1 cellular context compared by ENCODE assay signal in genomic region chr1:197173571-197174482, GRCh38.
A peak's percentile ranks its signal among the peaks of the same experiment; 100 is the strongest.
TF ChIP-seq lines count a peak whose summit lies in the region.

No MANE protein-coding gene starts in this region.

TF ChIP-seq in HepG2, 621 proteins besides CTCF, POLR2A, EP300 and RAD21 (continued from another document and continues in another):
- TF ChIP-seq ZBTB49 (CRISPR knock-in tag; IDR thresholded peaks at IDR 0.05; ENCODE audit: borderline replicate concordance): no peak
- no peak for TF ChIP-seq ZBTB40 (IDR thresholded peaks at IDR 0.05)
- no peak for TF ChIP-seq ZBTB40 (CRISPR knock-in tag; IDR thresholded peaks at IDR 0.05)
- TF ChIP-seq ZFY (CRISPR knock-in tag; IDR thresholded peaks at IDR 0.05): no peak
- TF ChIP-seq GATAD2A (CRISPR knock-in tag; IDR thresholded peaks at IDR 0.05): peak; percentile 99
- TF ChIP-seq ZKSCAN8 (CRISPR knock-in tag; IDR thresholded peaks at IDR 0.05; ENCODE audit: borderline replicate concordance): no peak; the same call in 1 of the 2 replicates
- no peak for TF ChIP-seq ZNF773 (CRISPR knock-in tag; IDR thresholded peaks at IDR 0.05; ENCODE audit: borderline replicate concordance)
- peak; percentile 82; the same call in 1 of the 2 replicates for TF ChIP-seq HMG20B (CRISPR knock-in tag; conservative IDR thresholded peaks at IDR 0.05)
- peak; percentile 74 for TF ChIP-seq MED1 (CRISPR knock-in tag; IDR thresholded peaks at IDR 0.05)
- TF ChIP-seq YEATS4 (CRISPR knock-in tag; IDR thresholded peaks at IDR 0.05; ENCODE audit: borderline replicate concordance): 0 out of 2 replicates have a peak, but pooled peaks have one; percentile 29
- no peak for TF ChIP-seq ZNF841 (CRISPR knock-in tag; IDR thresholded peaks at IDR 0.05; ENCODE audit: borderline replicate concordance)
- TF ChIP-seq, protein P1, sequence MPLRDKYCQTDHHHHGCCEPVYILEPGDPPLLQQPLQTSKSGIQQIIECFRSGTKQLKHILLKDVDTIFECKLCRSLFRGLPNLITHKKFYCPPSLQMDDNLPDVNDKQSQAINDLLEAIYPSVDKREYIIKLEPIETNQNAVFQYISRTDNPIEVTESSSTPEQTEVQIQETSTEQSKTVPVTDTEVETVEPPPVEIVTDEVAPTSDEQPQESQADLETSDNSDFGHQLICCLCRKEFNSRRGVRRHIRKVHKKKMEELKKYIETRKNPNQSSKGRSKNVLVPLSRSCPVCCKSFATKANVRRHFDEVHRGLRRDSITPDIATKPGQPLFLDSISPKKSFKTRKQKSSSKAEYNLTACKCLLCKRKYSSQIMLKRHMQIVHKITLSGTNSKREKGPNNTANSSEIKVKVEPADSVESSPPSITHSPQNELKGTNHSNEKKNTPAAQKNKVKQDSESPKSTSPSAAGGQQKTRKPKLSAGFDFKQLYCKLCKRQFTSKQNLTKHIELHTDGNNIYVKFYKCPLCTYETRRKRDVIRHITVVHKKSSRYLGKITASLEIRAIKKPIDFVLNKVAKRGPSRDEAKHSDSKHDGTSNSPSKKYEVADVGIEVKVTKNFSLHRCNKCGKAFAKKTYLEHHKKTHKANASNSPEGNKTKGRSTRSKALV (CRISPR knock-in tag; IDR thresholded peaks at IDR 0.05): no peak
- TF ChIP-seq SAP130 (CRISPR knock-in tag; IDR thresholded peaks at IDR 0.05; ENCODE audit: low read depth): peak; percentile 68
- peak; percentile 96 for TF ChIP-seq HNF4A (CRISPR knock-in tag; IDR thresholded peaks at IDR 0.05)
- TF ChIP-seq HIVEP1 (CRISPR knock-in tag; IDR thresholded peaks at IDR 0.05): no peak
- TF ChIP-seq, protein P2, sequence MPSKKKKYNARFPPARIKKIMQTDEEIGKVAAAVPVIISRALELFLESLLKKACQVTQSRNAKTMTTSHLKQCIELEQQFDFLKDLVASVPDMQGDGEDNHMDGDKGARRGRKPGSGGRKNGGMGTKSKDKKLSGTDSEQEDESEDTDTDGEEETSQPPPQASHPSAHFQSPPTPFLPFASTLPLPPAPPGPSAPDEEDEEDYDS (CRISPR knock-in tag; IDR thresholded peaks at IDR 0.05): 0 out of 2 replicates have a peak, but pooled peaks have one; percentile 25
- TF ChIP-seq, protein P3, sequence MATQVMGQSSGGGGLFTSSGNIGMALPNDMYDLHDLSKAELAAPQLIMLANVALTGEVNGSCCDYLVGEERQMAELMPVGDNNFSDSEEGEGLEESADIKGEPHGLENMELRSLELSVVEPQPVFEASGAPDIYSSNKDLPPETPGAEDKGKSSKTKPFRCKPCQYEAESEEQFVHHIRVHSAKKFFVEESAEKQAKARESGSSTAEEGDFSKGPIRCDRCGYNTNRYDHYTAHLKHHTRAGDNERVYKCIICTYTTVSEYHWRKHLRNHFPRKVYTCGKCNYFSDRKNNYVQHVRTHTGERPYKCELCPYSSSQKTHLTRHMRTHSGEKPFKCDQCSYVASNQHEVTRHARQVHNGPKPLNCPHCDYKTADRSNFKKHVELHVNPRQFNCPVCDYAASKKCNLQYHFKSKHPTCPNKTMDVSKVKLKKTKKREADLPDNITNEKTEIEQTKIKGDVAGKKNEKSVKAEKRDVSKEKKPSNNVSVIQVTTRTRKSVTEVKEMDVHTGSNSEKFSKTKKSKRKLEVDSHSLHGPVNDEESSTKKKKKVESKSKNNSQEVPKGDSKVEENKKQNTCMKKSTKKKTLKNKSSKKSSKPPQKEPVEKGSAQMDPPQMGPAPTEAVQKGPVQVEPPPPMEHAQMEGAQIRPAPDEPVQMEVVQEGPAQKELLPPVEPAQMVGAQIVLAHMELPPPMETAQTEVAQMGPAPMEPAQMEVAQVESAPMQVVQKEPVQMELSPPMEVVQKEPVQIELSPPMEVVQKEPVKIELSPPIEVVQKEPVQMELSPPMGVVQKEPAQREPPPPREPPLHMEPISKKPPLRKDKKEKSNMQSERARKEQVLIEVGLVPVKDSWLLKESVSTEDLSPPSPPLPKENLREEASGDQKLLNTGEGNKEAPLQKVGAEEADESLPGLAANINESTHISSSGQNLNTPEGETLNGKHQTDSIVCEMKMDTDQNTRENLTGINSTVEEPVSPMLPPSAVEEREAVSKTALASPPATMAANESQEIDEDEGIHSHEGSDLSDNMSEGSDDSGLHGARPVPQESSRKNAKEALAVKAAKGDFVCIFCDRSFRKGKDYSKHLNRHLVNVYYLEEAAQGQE (IDR thresholded peaks at IDR 0.05; ENCODE audit: borderline replicate concordance in 1 of 2, low read depth in 1 of 2, low read length in 2 of 2): peak in 1 of 2 experiments; percentile 35; a peak in 1 of 4 replicates
- no peak for TF ChIP-seq CBX1 (IDR thresholded peaks at IDR 0.05; ENCODE audit: low read depth)
- no peak for TF ChIP-seq JDP2 (CRISPR knock-in tag; IDR thresholded peaks at IDR 0.05; ENCODE audit: borderline replicate concordance)
- TF ChIP-seq EZH2 (conservative IDR thresholded peaks at IDR 0.05; ENCODE audit: low read depth, low read length): no peak
- TF ChIP-seq FOXA3 (CRISPR knock-in tag; IDR thresholded peaks at IDR 0.05): peak; percentile 89
- no peak for TF ChIP-seq POLR2G (IDR thresholded peaks at IDR 0.05; ENCODE audit: low read depth, low read length)
- TF ChIP-seq, protein P4, sequence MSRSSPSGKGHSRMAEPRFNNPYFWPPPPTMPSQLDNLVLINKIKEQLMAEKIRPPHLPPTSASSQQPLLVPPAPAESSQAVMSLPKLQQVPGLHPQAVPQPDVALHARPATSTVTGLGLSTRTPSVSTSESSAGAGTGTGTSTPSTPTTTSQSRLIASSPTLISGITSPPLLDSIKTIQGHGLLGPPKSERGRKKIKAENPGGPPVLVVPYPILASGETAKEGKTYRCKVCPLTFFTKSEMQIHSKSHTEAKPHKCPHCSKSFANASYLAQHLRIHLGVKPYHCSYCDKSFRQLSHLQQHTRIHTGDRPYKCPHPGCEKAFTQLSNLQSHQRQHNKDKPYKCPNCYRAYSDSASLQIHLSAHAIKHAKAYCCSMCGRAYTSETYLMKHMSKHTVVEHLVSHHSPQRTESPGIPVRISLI (CRISPR knock-in tag; IDR thresholded peaks at IDR 0.05; ENCODE audit: borderline replicate concordance): peak; percentile 92
- peak; percentile 29; the same call in 1 of the 2 replicates for TF ChIP-seq SALL1 (CRISPR knock-in tag; IDR thresholded peaks at IDR 0.05)
- no peak for TF ChIP-seq ZNF709 (CRISPR knock-in tag; IDR thresholded peaks at IDR 0.05)
- TF ChIP-seq, protein P5, sequence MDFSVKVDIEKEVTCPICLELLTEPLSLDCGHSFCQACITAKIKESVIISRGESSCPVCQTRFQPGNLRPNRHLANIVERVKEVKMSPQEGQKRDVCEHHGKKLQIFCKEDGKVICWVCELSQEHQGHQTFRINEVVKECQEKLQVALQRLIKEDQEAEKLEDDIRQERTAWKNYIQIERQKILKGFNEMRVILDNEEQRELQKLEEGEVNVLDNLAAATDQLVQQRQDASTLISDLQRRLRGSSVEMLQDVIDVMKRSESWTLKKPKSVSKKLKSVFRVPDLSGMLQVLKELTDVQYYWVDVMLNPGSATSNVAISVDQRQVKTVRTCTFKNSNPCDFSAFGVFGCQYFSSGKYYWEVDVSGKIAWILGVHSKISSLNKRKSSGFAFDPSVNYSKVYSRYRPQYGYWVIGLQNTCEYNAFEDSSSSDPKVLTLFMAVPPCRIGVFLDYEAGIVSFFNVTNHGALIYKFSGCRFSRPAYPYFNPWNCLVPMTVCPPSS (IDR thresholded peaks at IDR 0.05): no peak
- TF ChIP-seq, protein P6, sequence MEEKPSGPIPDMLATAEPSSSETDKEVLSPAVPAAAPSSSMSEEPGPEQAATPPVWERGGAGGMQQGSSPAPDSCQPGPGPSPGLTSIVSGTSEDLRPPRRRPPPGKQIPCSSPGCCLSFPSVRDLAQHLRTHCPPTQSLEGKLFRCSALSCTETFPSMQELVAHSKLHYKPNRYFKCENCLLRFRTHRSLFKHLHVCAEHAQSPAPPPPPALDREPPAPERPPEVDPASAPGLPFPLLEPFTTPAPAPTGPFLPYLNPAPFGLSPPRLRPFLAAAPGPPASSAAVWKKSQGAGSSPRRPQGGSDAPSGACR (CRISPR knock-in tag; IDR thresholded peaks at IDR 0.05): 0 out of 2 replicates have a peak, but pooled peaks have one; percentile 10
- TF ChIP-seq RBAK (CRISPR knock-in tag; IDR thresholded peaks at IDR 0.05): no peak
- TF ChIP-seq ZNF772 (CRISPR knock-in tag; IDR thresholded peaks at IDR 0.05): no peak
- TF ChIP-seq ZNF138 (CRISPR knock-in tag; IDR thresholded peaks at IDR 0.05; ENCODE audit: low read depth): no peak
- TF ChIP-seq ZNF564 (CRISPR knock-in tag; IDR thresholded peaks at IDR 0.05): no peak
- TF ChIP-seq GTF2F1 (IDR thresholded peaks at IDR 0.05; ENCODE audit: low read length): no peak
- TF ChIP-seq, protein P7, sequence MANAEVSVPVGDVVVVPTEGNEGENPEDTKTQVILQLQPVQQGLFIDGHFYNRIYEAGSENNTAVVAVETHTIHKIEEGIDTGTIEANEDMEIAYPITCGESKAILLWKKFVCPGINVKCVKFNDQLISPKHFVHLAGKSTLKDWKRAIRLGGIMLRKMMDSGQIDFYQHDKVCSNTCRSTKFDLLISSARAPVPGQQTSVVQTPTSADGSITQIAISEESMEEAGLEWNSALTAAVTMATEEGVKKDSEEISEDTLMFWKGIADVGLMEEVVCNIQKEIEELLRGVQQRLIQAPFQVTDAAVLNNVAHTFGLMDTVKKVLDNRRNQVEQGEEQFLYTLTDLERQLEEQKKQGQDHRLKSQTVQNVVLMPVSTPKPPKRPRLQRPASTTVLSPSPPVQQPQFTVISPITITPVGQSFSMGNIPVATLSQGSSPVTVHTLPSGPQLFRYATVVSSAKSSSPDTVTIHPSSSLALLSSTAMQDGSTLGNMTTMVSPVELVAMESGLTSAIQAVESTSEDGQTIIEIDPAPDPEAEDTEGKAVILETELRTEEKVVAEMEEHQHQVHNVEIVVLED (CRISPR knock-in tag; IDR thresholded peaks at IDR 0.05; ENCODE audit: borderline replicate concordance): no peak
- TF ChIP-seq CHD2 (IDR thresholded peaks at IDR 0.05; ENCODE audit: low read depth, low read length): no peak
- peak; percentile 97 for TF ChIP-seq CEBPG (CRISPR knock-in tag; IDR thresholded peaks at IDR 0.05)
- TF ChIP-seq SNAI1 (CRISPR knock-in tag; IDR thresholded peaks at IDR 0.05; ENCODE audit: borderline replicate concordance): no peak
